In genomic region chr6:158057213-158057987, GRCh38 we compare ENCODE assay signal across 1 cellular context.
A peak's percentile ranks its signal among the peaks of the same experiment; 100 is the strongest.
TF ChIP-seq lines count a peak whose summit lies in the region.

No MANE protein-coding gene starts in this region.

TF ChIP-seq in HCT116, 20 proteins besides CTCF, POLR2A, EP300 and RAD21 (continued from another document):
- TF ChIP-seq ATF3 (IDR thresholded peaks at IDR 0.05) (no peak), JUND (IDR thresholded peaks at IDR 0.05) (peak; percentile 95), POLR2AphosphoS5 (IDR thresholded peaks at IDR 0.05; ENCODE audit: low read depth, low read length) (peak; percentile 51; the same call in 1 of the 2 replicates), SRF (IDR thresholded peaks at IDR 0.05; ENCODE audit: low read depth) (peak; percentile 97), FOSL1 (IDR thresholded peaks at IDR 0.05; ENCODE audit: low read depth) (peak; percentile 100), EZH2phosphoT487 (IDR thresholded peaks at IDR 0.05; ENCODE audit: borderline replicate concordance) (no peak), REST (IDR thresholded peaks at IDR 0.05; ENCODE audit: low read depth) (no peak), ZBTB33 (IDR thresholded peaks at IDR 0.05; ENCODE audit: extremely low read depth, insufficient replicate concordance, low read length) (peak; percentile 49), ZNF274 (IDR thresholded peaks at IDR 0.05; ENCODE audit: low read depth, low read length) (no peak), CBX3 (IDR thresholded peaks at IDR 0.05; ENCODE audit: low read depth) (peak; percentile 91; the same call in 1 of the 2 replicates), EGR1 (IDR thresholded peaks at IDR 0.05; ENCODE audit: low read depth) (no peak), ELF1 (IDR thresholded peaks at IDR 0.05; ENCODE audit: borderline replicate concordance, low read depth) (no peak; the same call in 1 of the 2 replicates), EZH2 (IDR thresholded peaks at IDR 0.05) (no peak)
